Comparison of ENCODE assay signal across 35 cellular contexts in genomic region chr18:14089176-14089575, GRCh38.
"Had no signal": no experiment of that assay in that cellular context is flagged by ENCODE, and none has a peak within 500 bp of the region (broad histone marks: within the 10 kb centered on the region; RNA-seq: fewer than 3 reads in every experiment).

No MANE protein-coding gene starts in this region.

- H3K4me3 ChIP-seq: adrenal gland, MG63, Peyer's patch, SK-N-MC had no signal

- ATAC-seq: activated CD4-positive, alpha-beta T cell treated with anti-CD3 and anti-CD28 coated beads for 36 hours; activated CD4-positive, CD25-positive, alpha-beta regulatory T cell treated with anti-CD3 and anti-CD28 coated beads, Interleukin-2, amount 50 U/mL, for 24 hours; activated CD8-positive, alpha-beta T cell treated with anti-CD3 and anti-CD28 coated beads, Interleukin-2, amount 10 ng/mL, durations not matched to agents 7 days and 5 days; activated naive CD4-positive, alpha-beta T cell treated with anti-CD3 and anti-CD28 coated beads, Interleukin-2, amount 50 U/mL, for 72 hours; activated T-cell treated with anti-CD3 and anti-CD28 coated beads, Interleukin-2, amount 50 U/mL, for 4 hours; PC-3; WTC11 had no signal

- H3K4me3 Mint-ChIP-seq: activated CD4-positive, alpha-beta T cell treated with anti-CD3 and anti-CD28 coated beads for 36 hours; activated CD4-positive, alpha-beta T cell treated with anti-CD3 and anti-CD28 coated beads, Interleukin-2, amount 10 ng/mL, durations not matched to agents 7 days and 5 days; activated CD8-positive, alpha-beta T cell treated with anti-CD3 and anti-CD28 coated beads, Interleukin-2, amount 10 ng/mL, durations not matched to agents 7 days and 5 days; activated naive CD4-positive, alpha-beta T cell treated with anti-CD3 and anti-CD28 coated beads for 36 hours; activated T-cell treated with anti-CD3 and anti-CD28 coated beads, Interleukin-2, amount 50 U/mL, for 4 hours; activated T-helper 1 cell treated with anti-CD3 and anti-CD28 coated beads, Interleukin-12 subunit alpha, Interleukin-12 subunit beta, Interleukin-2, Interleukin-4 antibody, amounts not matched to agents 30 ng/mL and 10 ng/mL and 1 ng/mL, durations not matched to agents 14 hours and 24 hours and 36 hours; T-helper 1 cell treated with Interleukin-12 subunit alpha and Interleukin-12 subunit beta and Interleukin-4 antibody, amounts not matched to agents 30 μg/mL and 1 μg/mL, for 36 hours; T-helper 2 cell treated with Interferon-gamma antibody and Interleukin-4, amounts not matched to agents 5 μg/mL and 100 μg/mL, for 36 hours; WTC11 had no signal

- H3K9me3 ChIP-seq: adrenal gland, MG63, Peyer's patch had no signal

- DNase-seq: activated CD4-positive, alpha-beta T cell treated with anti-CD3 and anti-CD28 coated beads for 36 hours; activated CD4-positive, alpha-beta T cell treated with anti-CD3 and anti-CD28 coated beads, Interleukin-2, amount 10 ng/mL, durations not matched to agents 7 days and 5 days; activated CD4-positive, alpha-beta T cell treated with anti-CD3 and anti-CD28 coated beads, Interleukin-2, amount 50 U/mL, for 48 hours; activated CD8-positive, alpha-beta memory T cell treated with anti-CD3 and anti-CD28 coated beads, Interleukin-2, amount 50 U/mL, for 4 hours; activated CD8-positive, alpha-beta T cell treated with anti-CD3 and anti-CD28 coated beads, Interleukin-2, amount 10 ng/mL, durations not matched to agents 7 days and 5 days; activated gamma-delta T cell treated with Interleukin-2 at 50 U/mL for 16 hours; activated naive CD4-positive, alpha-beta T cell treated with anti-CD3 and anti-CD28 coated beads for 36 hours; activated T-cell treated with anti-CD3 and anti-CD28 coated beads for 4 hours; activated T-cell treated with anti-CD3 and anti-CD28 coated beads, Interleukin-2, amount 50 U/mL, for 4 hours; adrenal gland; brain microvascular endothelial cell; central memory CD4-positive, alpha-beta T cell; Kasumi-1; KG1; NCI-H1092; NCI-H1436 treated with DMSO at 0.1 percent for 48 hours; NCI-H1694 treated with DMSO at 0.1 percent for 48 hours; NCI-H2029 treated with DMSO at 0.1 percent for 48 hours; NCI-H2107; NCI-H2171; NCI-H510A; NCI-H526; NCI-H748 treated with DMSO at 0.1 percent for 48 hours; NK-92 treated with Interleukin-12 subunit alpha and Interleukin-12 subunit beta, amount 100 ng/mL, for 24 hours; Peyer's patch; Right ventricle myocardium superior had no signal

- H3K27ac Mint-ChIP-seq: activated CD4-positive, alpha-beta T cell treated with anti-CD3 and anti-CD28 coated beads for 36 hours; activated CD4-positive, alpha-beta T cell treated with anti-CD3 and anti-CD28 coated beads, Interleukin-2, amount 10 ng/mL, durations not matched to agents 7 days and 5 days; activated CD8-positive, alpha-beta T cell treated with anti-CD3 and anti-CD28 coated beads, Interleukin-2, amount 10 ng/mL, durations not matched to agents 7 days and 5 days; activated naive CD4-positive, alpha-beta T cell treated with anti-CD3 and anti-CD28 coated beads for 36 hours; activated naive CD4-positive, alpha-beta T cell treated with anti-CD3 and anti-CD28 coated beads, Interleukin-2, amount 50 U/mL, for 72 hours; activated T-helper 1 cell treated with anti-CD3 and anti-CD28 coated beads, Interleukin-12 subunit alpha, Interleukin-12 subunit beta, Interleukin-2, Interleukin-4 antibody, amounts not matched to agents 30 ng/mL and 10 ng/mL and 1 ng/mL, durations not matched to agents 14 hours and 24 hours and 36 hours; T-helper 1 cell treated with Interleukin-12 subunit alpha and Interleukin-12 subunit beta and Interleukin-4 antibody, amounts not matched to agents 30 μg/mL and 1 μg/mL, for 36 hours; T-helper 2 cell treated with Interferon-gamma antibody and Interleukin-4, amounts not matched to agents 5 μg/mL and 100 μg/mL, for 36 hours; WTC11 had no signal

- H3K4me1 ChIP-seq: adrenal gland, Peyer's patch had no signal

- H3K36me3 Mint-ChIP-seq: activated naive CD4-positive, alpha-beta T cell treated with anti-CD3 and anti-CD28 coated beads, Interleukin-2, amount 50 U/mL, for 72 hours; WTC11 had no signal

- H3K27me3 Mint-ChIP-seq: activated CD4-positive, alpha-beta T cell treated with anti-CD3 and anti-CD28 coated beads, Interleukin-2, amount 10 ng/mL, durations not matched to agents 7 days and 5 days had no signal

- H3K36me3 ChIP-seq: adrenal gland, brain microvascular endothelial cell, MG63, Peyer's patch had no signal

- H3K27ac ChIP-seq: adrenal gland, brain microvascular endothelial cell, Peyer's patch, SK-N-MC had no signal

- H3K4me1 Mint-ChIP-seq: activated CD4-positive, alpha-beta T cell treated with anti-CD3 and anti-CD28 coated beads for 36 hours; activated CD4-positive, alpha-beta T cell treated with anti-CD3 and anti-CD28 coated beads, Interleukin-2, amount 10 ng/mL, durations not matched to agents 7 days and 5 days had no signal

- H3K9me3 Mint-ChIP-seq: activated CD4-positive, alpha-beta T cell treated with anti-CD3 and anti-CD28 coated beads, Interleukin-2, amount 10 ng/mL, durations not matched to agents 7 days and 5 days; activated naive CD4-positive, alpha-beta T cell treated with anti-CD3 and anti-CD28 coated beads for 36 hours; activated naive CD4-positive, alpha-beta T cell treated with anti-CD3 and anti-CD28 coated beads, Interleukin-2, amount 50 U/mL, for 72 hours; activated T-cell treated with anti-CD3 and anti-CD28 coated beads, Interleukin-2, amount 50 U/mL, for 4 hours; activated T-helper 1 cell treated with anti-CD3 and anti-CD28 coated beads, Interleukin-12 subunit alpha, Interleukin-12 subunit beta, Interleukin-2, Interleukin-4 antibody, amounts not matched to agents 30 ng/mL and 10 ng/mL and 1 ng/mL, durations not matched to agents 14 hours and 24 hours and 36 hours; T-helper 1 cell treated with Interleukin-12 subunit alpha and Interleukin-12 subunit beta and Interleukin-4 antibody, amounts not matched to agents 30 μg/mL and 1 μg/mL, for 36 hours; T-helper 2 cell treated with Interferon-gamma antibody and Interleukin-4, amounts not matched to agents 5 μg/mL and 100 μg/mL, for 36 hours had no signal

- H3K27me3 ChIP-seq: adrenal gland, brain microvascular endothelial cell, MG63, Peyer's patch had no signal
